Comparison of ENCODE assay signal across 15 cellular contexts in genomic region chr7:149317986-149318672, GRCh38. TPM values are rescaled to one million over a fixed set of nuclear protein-coding genes. Genes with fewer than 3 reads are reported as not detected.
DNase-seq lines count a peak whose midpoint lies in the region; ATAC-seq, FAIRE-seq and TF ChIP-seq lines count a peak whose summit lies in the region.
"Had no signal": no experiment of that assay in that cellular context is flagged by ENCODE, and none has a peak within 500 bp of the region (broad histone marks: within the 10 kb centered on the region; RNA-seq: fewer than 3 reads in every experiment).

No MANE protein-coding gene starts in this region.

- H3K9me3 Mint-ChIP-seq in activated T-helper 1 cell treated with anti-CD3 and anti-CD28 coated beads, Interleukin-12 subunit alpha, Interleukin-12 subunit beta, Interleukin-2, Interleukin-4 antibody, amounts not matched to agents 30 ng/mL and 10 ng/mL and 1 ng/mL, durations not matched to agents 14 hours and 24 hours and 36 hours: peaks cover 5% of the 10 kb centered on the region

- no peak for TF ChIP-seq EP300 in K562 (IDR thresholded peaks at IDR 0.05; ENCODE audit: low read length)

- CTCF ChIA-PET in K562 (lab: Yijun Ruan, JAX; ENCODE audit: low intra/inter-chr PET ratio): no interaction called here

- 0 out of 2 replicates have a peak overlapping the region, but pooled peaks have one; percentile 18 for H2AFZ ChIP-seq in K562 (ENCODE audit: low read depth, low read length)
- H2AFZ ChIP-seq in osteoblast (ENCODE audit: low read length): no peak overlapping the region
- H2AFZ ChIP-seq: GM23248 had no signal

- in situ Hi-C loops in K562 (cut with MboI): no loop called here

- H3K27ac Mint-ChIP-seq in activated T-helper 1 cell treated with anti-CD3 and anti-CD28 coated beads, Interleukin-12 subunit alpha, Interleukin-12 subunit beta, Interleukin-2, Interleukin-4 antibody, amounts not matched to agents 30 ng/mL and 10 ng/mL and 1 ng/mL, durations not matched to agents 14 hours and 24 hours and 36 hours: no peak overlapping the region
- H3K27ac Mint-ChIP-seq: activated CD4-positive, alpha-beta T cell treated with anti-CD3 and anti-CD28 coated beads, Interleukin-2, amount 10 ng/mL, durations not matched to agents 7 days and 5 days had no signal

- intact Hi-C loops in K562 (cut with micrococcal nuclease): no loop called here
- intact Hi-C loops in activated T-helper 1 cell treated with anti-CD3 and anti-CD28 coated beads, Interleukin-12 subunit alpha, Interleukin-12 subunit beta, Interleukin-2, Interleukin-4 antibody, amounts not matched to agents 30 ng/mL and 10 ng/mL and 1 ng/mL, durations not matched to agents 14 hours and 24 hours and 36 hours (cut with micrococcal nuclease): loop anchor here (10.0 kb wide), 1 partner anchor 177 kb away; the partner anchor contains the start of gene ZNF746

- peaks cover 4% of the 10 kb centered on the region for H3K36me3 Mint-ChIP-seq in activated T-helper 1 cell treated with anti-CD3 and anti-CD28 coated beads, Interleukin-12 subunit alpha, Interleukin-12 subunit beta, Interleukin-2, Interleukin-4 antibody, amounts not matched to agents 30 ng/mL and 10 ng/mL and 1 ng/mL, durations not matched to agents 14 hours and 24 hours and 36 hours (ENCODE audit: low read depth)

- H3K9ac ChIP-seq in K562 (ENCODE audit: insufficient read depth in 1 of 2, low read depth in 2 of 2, low read length in 2 of 2): no peak overlapping the region
- H3K9ac ChIP-seq: GM23248 had no signal

- H3K36me3 ChIP-seq in K562 (ENCODE audit: control insufficient read depth, insufficient read depth, low read length) (no peaks in the 10 kb centered on the region), osteoblast (ENCODE audit: insufficient read depth, low read length) (no peaks in the 10 kb centered on the region)

- H3K4me2 ChIP-seq in K562 (ENCODE audit: insufficient read depth, low read length) (peak overlapping the region; percentile 26; the same call in 1 of the 2 replicates), osteoblast (ENCODE audit: insufficient read depth, low read length) (no peak overlapping the region)

- no peak overlapping the region for H3K4me3 Mint-ChIP-seq in activated T-helper 1 cell treated with anti-CD3 and anti-CD28 coated beads, Interleukin-12 subunit alpha, Interleukin-12 subunit beta, Interleukin-2, Interleukin-4 antibody, amounts not matched to agents 30 ng/mL and 10 ng/mL and 1 ng/mL, durations not matched to agents 14 hours and 24 hours and 36 hours
- H3K4me3 Mint-ChIP-seq: activated CD4-positive, alpha-beta T cell treated with anti-CD3 and anti-CD28 coated beads, Interleukin-2, amount 10 ng/mL, durations not matched to agents 7 days and 5 days had no signal

- peaks cover 12% of the 10 kb centered on the region for H3K27me3 Mint-ChIP-seq in activated T-helper 1 cell treated with anti-CD3 and anti-CD28 coated beads, Interleukin-12 subunit alpha, Interleukin-12 subunit beta, Interleukin-2, Interleukin-4 antibody, amounts not matched to agents 30 ng/mL and 10 ng/mL and 1 ng/mL, durations not matched to agents 14 hours and 24 hours and 36 hours (ENCODE audit: insufficient read depth)

- ATAC-seq in K562: peak; percentile 86
- ATAC-seq in GM21390 (IDR thresholded peaks at IDR 0.05; ENCODE audit: unreplicated experiment): no peak

- no peak for FAIRE-seq in K562 (lab: Jason Lieb, UNC)

- no TSS peak for BruUV-seq in K562 (replicated peaks; lab: Mats Ljungman, UMichigan)

- H3K27ac ChIP-seq in K562 (ENCODE audit: extremely low read depth, low read depth, low read length): no peak overlapping the region
- no peak overlapping the region for H3K27ac ChIP-seq in osteoblast (ENCODE audit: low read depth, low read length)
- H3K27ac ChIP-seq in coronary artery: no peak overlapping the region
- H3K27ac ChIP-seq: GM23248, RWPE1 had no signal

- DNase-seq in activated CD4-positive, alpha-beta T cell treated with anti-CD3 and anti-CD28 coated beads for 48 hours: peak; percentile 35
- DNase-seq in activated CD4-positive, alpha-beta T cell treated with anti-CD3 and anti-CD28 coated beads for 1 hour: no peak
- peak; percentile 29 for DNase-seq in NAMALWA (ENCODE audit: low spot score)
- peak; percentile 68 to 75 (median 72) for DNase-seq in K562 (ENCODE audit: extremely low read depth in 1 of 4, low spot score in 3 of 4)
- no peak for DNase-seq in osteoblast (ENCODE audit: insufficient read length, low spot score, missing footprints)
- DNase-seq in coronary artery (ENCODE audit: low spot score): no peak
- DNase-seq in activated T-helper 1 cell treated with anti-CD3 and anti-CD28 coated beads, Interleukin-12 subunit alpha, Interleukin-12 subunit beta, Interleukin-2, Interleukin-4 antibody, amounts not matched to agents 30 ng/mL and 10 ng/mL and 1 ng/mL, durations not matched to agents 14 hours and 24 hours and 36 hours (ENCODE audit: low spot score): no peak
- DNase-seq: activated CD4-positive, alpha-beta T cell treated with anti-CD3 and anti-CD28 coated beads, Interleukin-2, amount 10 ng/mL, durations not matched to agents 7 days and 5 days; effector CD4-positive, alpha-beta T cell; GM23248; NCI-H1694 treated with DMSO at 0.1 percent for 48 hours; NCI-H524 treated with DMSO at 0.1 percent for 48 hours; stimulated activated naive CD4-positive, alpha-beta T cell treated with Interleukin-2 at 50 U/mL for 16 hours had no signal

- no peaks in the 10 kb centered on the region for H3K79me2 ChIP-seq in K562 (ENCODE audit: control insufficient read depth, insufficient read depth, low read length)
- no peaks in the 10 kb centered on the region for H3K79me2 ChIP-seq in osteoblast (ENCODE audit: insufficient read depth, low read length)

- H3K4me1 ChIP-seq in K562 (replicated peaks in 1 of 2; ENCODE audit: control insufficient read depth in 2 of 2, insufficient read depth in 2 of 2, low read length in 2 of 2) (no peaks in the 10 kb centered on the region; a peak in 2 of 5 replicates), osteoblast (ENCODE audit: insufficient read depth, low read length) (no peaks in the 10 kb centered on the region)

- peaks cover 0 to 14% of the 10 kb centered on the region in 2 experiments; a peak in 1 of 5 replicates for H3K27me3 ChIP-seq in K562 (ENCODE audit: control insufficient read depth in 2 of 2, insufficient read depth in 2 of 2, low read length in 2 of 2)
- peaks cover 3% of the 10 kb centered on the region for H3K27me3 ChIP-seq in osteoblast (ENCODE audit: insufficient read depth, low read length)

- peak in 1 of 2 experiments; percentile 46; a peak in 2 of 4 replicates for TF ChIP-seq RAD21 in K562 (CRISPR knock-in tag; conservative IDR thresholded peaks at IDR 0.05 in 1 of 2, IDR thresholded peaks at IDR 0.05 in 1 of 2)

- no peak for TF ChIP-seq POLR2A in K562 (conservative IDR thresholded peaks at IDR 0.05)

- no peaks in the 10 kb centered on the region for H3K9me1 ChIP-seq in K562 (ENCODE audit: control insufficient read depth, insufficient read depth, low read length)

- peaks cover 28% of the 10 kb centered on the region for H3K4me1 Mint-ChIP-seq in activated T-helper 1 cell treated with anti-CD3 and anti-CD28 coated beads, Interleukin-12 subunit alpha, Interleukin-12 subunit beta, Interleukin-2, Interleukin-4 antibody, amounts not matched to agents 30 ng/mL and 10 ng/mL and 1 ng/mL, durations not matched to agents 14 hours and 24 hours and 36 hours (ENCODE audit: low read depth)

- POLR2A ChIA-PET in K562 (lab: Yijun Ruan, JAX): interaction anchor here (0.6 to 1.8 kb wide), 3 partner anchors 8 to 139 kb away, joined by 3 to 10 read pairs (median 3); no protein-coding TSS in a partner anchor

- WGBS in K562 (ENCODE audit: insufficient coverage, low coverage, missing lambda C conversion rate): 18% methylated on average over 9 of the region's 9 CpGs

- no peaks in the 10 kb centered on the region for H3K9me3 ChIP-seq in K562 (replicated peaks; ENCODE audit: control insufficient read depth, insufficient read depth, low read depth, low read length)
- H3K9me3 ChIP-seq in osteoblast (ENCODE audit: low read depth, low read length): no peaks in the 10 kb centered on the region

- no peaks in the 10 kb centered on the region for H4K20me1 ChIP-seq in K562 (replicated peaks; ENCODE audit: control insufficient read depth, insufficient read depth, low read length)
- no peaks in the 10 kb centered on the region for H4K20me1 ChIP-seq in osteoblast (ENCODE audit: insufficient read depth, low read length)

- H3K4me3 ChIP-seq in K562: no peak overlapping the region
- no peak overlapping the region for H3K4me3 ChIP-seq in osteoblast (ENCODE audit: insufficient read depth, low read length)
- H3K4me3 ChIP-seq in coronary artery: no peak overlapping the region
- H3K4me3 ChIP-seq: GM23248 had no signal

- TF ChIP-seq CTCF in K562 (IDR thresholded peaks at IDR 0.05 in 2 of 3, conservative IDR thresholded peaks at IDR 0.05 in 1 of 3; ENCODE audit: insufficient read depth in 2 of 3, low read depth in 1 of 3, low read length in 3 of 3) (peak; percentile 86 to 99 (median 90)), osteoblast (IDR thresholded peaks at IDR 0.05; ENCODE audit: extremely low read depth, low read depth, low read length) (peak; percentile 21), coronary artery (IDR thresholded peaks at IDR 0.05) (no peak)

RNA-seq across cellular contexts. Expression of gene ZNF783, which starts 56.1 kb away (rescaled TPM):
- 23.2 and 45.5 TPM in 2 replicates for total RNA-seq in K562 (2011; cell fraction: chromatin; rRNA removed; ENCODE audit: low replicate concordance)
- 23.9 and 27.2 TPM in 2 replicates for total RNA-seq in K562 (2011; cell fraction: nucleolus; rRNA removed)
- 21.1 and 22.8 TPM in 2 replicates for total RNA-seq in K562 (2011; cell fraction: nucleoplasm; rRNA removed)
- 6.9 and 7.8 TPM in 2 replicates for total RNA-seq in K562 (2014; rRNA removed)
- 3.1 and 3.2 TPM in 2 replicates for total RNA-seq in K562 (2014; rRNA removed; fragmentation: Illumina TruSeq; extraction: Trizol)
- 5.0 and 5.1 TPM in 2 replicates for total RNA-seq in K562 (2015; rRNA removed; fragmentation: Illumina TruSeq; extraction: Trizol)
- total RNA-seq in K562 (2021): 9.5 and 11.2 TPM in 2 replicates
- polyA plus RNA-seq in K562 (2011; rRNA removed): 8.9 and 10.0 TPM in 2 replicates
- polyA plus RNA-seq in K562 (2011; cell fraction: cytosol; rRNA removed): 9.5 and 9.8 TPM in 2 replicates
- 42.7 and 51.9 TPM in 2 replicates for polyA plus RNA-seq in K562 (2011; cell fraction: nucleus; rRNA removed)
- 4.8 and 8.8 TPM in 2 replicates for polyA plus RNA-seq in K562 (2012)
- polyA plus RNA-seq in K562 (2014; fragmentation: Illumina TruSeq; extraction: Trizol): 5.1 and 5.4 TPM in 2 replicates
- 1 to 10 TPM in 1 of 2 experiments, under 1 TPM in 1; 0.66 to 1.4 TPM for polyA plus RNA-seq in K562 (2014; fragmentation: Nextera tagmentation; extraction: Ambion mirVana)
- 9.3 and 10.2 TPM in 2 replicates for polyA plus RNA-seq in K562 (2014; rRNA removed)
- polyA minus RNA-seq in K562 (2011; rRNA and poly(A)+ RNA removed): 4.7 and 5.2 TPM in 2 replicates
- 4.0 and 4.6 TPM in 2 replicates for polyA minus RNA-seq in K562 (2011; cell fraction: cytosol; rRNA and poly(A)+ RNA removed)
- 9.8 and 14.9 TPM in 2 replicates for polyA minus RNA-seq in K562 (2011; cell fraction: nucleus; rRNA and poly(A)+ RNA removed)
- total RNA-seq in osteoblast: 13.3 and 13.4 TPM in 2 replicates
- total RNA-seq in activated T-helper 1 cell treated with anti-CD3 and anti-CD28 coated beads, Interleukin-12 subunit alpha, Interleukin-12 subunit beta, Interleukin-2, Interleukin-4 antibody, amounts not matched to agents 30 ng/mL and 10 ng/mL and 1 ng/mL, durations not matched to agents 14 hours and 24 hours and 36 hours: 24.1 and 25.6 TPM in 2 replicates

Comparison
In these comparisons a context has a peak if more than half of its experiments do, and no peak if none do; other contexts are left out.
1. DNase-seq: peak in activated CD4-positive, alpha-beta T cell treated with anti-CD3 and anti-CD28 coated beads for 48 hours (single experiment), NAMALWA (single experiment) and K562 (4 of 4); none in activated CD4-positive, alpha-beta T cell treated with anti-CD3 and anti-CD28 coated beads for 1 hour (single experiment), osteoblast (single experiment), coronary artery (single experiment) and activated T-helper 1 cell treated with anti-CD3 and anti-CD28 coated beads, Interleukin-12 subunit alpha, Interleukin-12 subunit beta, Interleukin-2, Interleukin-4 antibody, amounts not matched to agents 30 ng/mL and 10 ng/mL and 1 ng/mL, durations not matched to agents 14 hours and 24 hours and 36 hours (single experiment).